1 cellular context compared by ENCODE assay signal in genomic region chr19:19418548-19419260, GRCh38.
TF ChIP-seq lines count a peak whose summit lies in the region.

No MANE protein-coding gene starts in this region.

TF ChIP-seq in IMR-90, 13 proteins besides CTCF, POLR2A, EP300 and RAD21 (continued from another document):
- TF ChIP-seq, protein P1, sequence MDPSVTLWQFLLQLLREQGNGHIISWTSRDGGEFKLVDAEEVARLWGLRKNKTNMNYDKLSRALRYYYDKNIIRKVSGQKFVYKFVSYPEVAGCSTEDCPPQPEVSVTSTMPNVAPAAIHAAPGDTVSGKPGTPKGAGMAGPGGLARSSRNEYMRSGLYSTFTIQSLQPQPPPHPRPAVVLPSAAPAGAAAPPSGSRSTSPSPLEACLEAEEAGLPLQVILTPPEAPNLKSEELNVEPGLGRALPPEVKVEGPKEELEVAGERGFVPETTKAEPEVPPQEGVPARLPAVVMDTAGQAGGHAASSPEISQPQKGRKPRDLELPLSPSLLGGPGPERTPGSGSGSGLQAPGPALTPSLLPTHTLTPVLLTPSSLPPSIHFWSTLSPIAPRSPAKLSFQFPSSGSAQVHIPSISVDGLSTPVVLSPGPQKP (IDR thresholded peaks at IDR 0.05; ENCODE audit: borderline replicate concordance, low read depth, low read length), result no peak
